31 cellular contexts compared by ENCODE assay signal in the genomic region with DNA sequence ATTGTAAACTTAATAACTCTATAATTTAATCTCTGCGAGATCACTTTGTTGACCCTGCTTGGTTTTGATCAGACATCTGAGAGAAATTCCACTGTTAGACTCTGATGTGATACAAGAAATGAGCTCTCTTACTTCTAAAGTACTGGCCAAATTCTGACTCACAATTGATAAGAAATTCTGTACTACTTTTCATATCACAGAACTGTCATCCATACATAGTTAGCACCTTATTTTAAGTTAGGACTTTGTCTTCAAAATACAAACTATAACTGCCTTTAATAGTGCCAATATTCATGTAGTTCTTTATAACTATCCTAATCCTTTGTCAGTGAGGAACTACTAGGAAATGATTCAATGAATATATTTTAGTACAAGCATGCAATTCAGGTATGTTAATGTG. TPM values are rescaled to one million over a fixed set of nuclear protein-coding genes. Genes with fewer than 3 reads are reported as not detected.
"Had no signal": no experiment of that assay in that cellular context is flagged by ENCODE, and none has a peak within 500 bp of the region (broad histone marks: within the 10 kb centered on the region; RNA-seq: fewer than 3 reads in every experiment).

No MANE protein-coding gene starts in this region.

- H3K27me3 ChIP-seq: colonic mucosa, esophagus squamous epithelium, gastrocnemius medialis, left lung had no signal

- DNase-seq: colonic mucosa; cortex of kidney; effector CD8-positive, alpha-beta T cell; effector memory CD8-positive, alpha-beta T cell; endodermal cell; erythroblast; esophagus squamous epithelium; foreskin fibroblast; foreskin melanocyte; gastrocnemius medialis; glutamatergic neuron; head of caudate nucleus; hippocampal formation; left cardiac atrium; left lung; lower lobe of right lung; mesenchymal stem cell; midbrain; naive thymus-derived CD4-positive, alpha-beta T cell had no signal

- H3K9me3 Mint-ChIP-seq: dendritic cell treated with granulocyte-macrophage colony-stimulating factor and Interleukin-4, amounts not matched to agents 40 ng/mL and 50 ng/mL, for 4 days had no signal

- H3K9me3 ChIP-seq: colonic mucosa, esophagus squamous epithelium, gastrocnemius medialis, left lung, lower lobe of right lung had no signal

- H3K27ac ChIP-seq: colonic mucosa, epithelial cell of prostate, esophagus squamous epithelium, gastrocnemius medialis, left lung, lower lobe of right lung had no signal

- H3K4me3 ChIP-seq: colonic mucosa, esophagus squamous epithelium, gastrocnemius medialis, left lung, lower lobe of right lung had no signal

- H3K36me3 ChIP-seq: colonic mucosa, esophagus squamous epithelium, gastrocnemius medialis, left lung, lower lobe of right lung had no signal

- H3K27ac Mint-ChIP-seq: dendritic cell treated with granulocyte-macrophage colony-stimulating factor and Interleukin-4, amounts not matched to agents 40 ng/mL and 50 ng/mL, for 4 days; effector memory CD8-positive, alpha-beta T cell; endodermal cell; naive thymus-derived CD4-positive, alpha-beta T cell had no signal

- H3K4me1 ChIP-seq: colonic mucosa, esophagus squamous epithelium, gastrocnemius medialis, left lung, lower lobe of right lung had no signal

- ATAC-seq: effector memory CD8-positive, alpha-beta T cell; esophagus mucosa; gastrocnemius medialis; left lung; lower lobe of right lung; naive thymus-derived CD4-positive, alpha-beta T cell had no signal

- H3K4me3 Mint-ChIP-seq: dendritic cell treated with granulocyte-macrophage colony-stimulating factor and Interleukin-4, amounts not matched to agents 40 ng/mL and 50 ng/mL, for 4 days; effector memory CD8-positive, alpha-beta T cell; endodermal cell; naive thymus-derived CD4-positive, alpha-beta T cell had no signal

- H3K36me3 Mint-ChIP-seq: naive thymus-derived CD4-positive, alpha-beta T cell had no signal

- H3K4me1 Mint-ChIP-seq: endodermal cell; naive thymus-derived CD4-positive, alpha-beta T cell had no signal

- H3K27me3 Mint-ChIP-seq: dendritic cell treated with granulocyte-macrophage colony-stimulating factor and Interleukin-4, amounts not matched to agents 40 ng/mL and 50 ng/mL, for 4 days; effector memory CD8-positive, alpha-beta T cell had no signal

RNA-seq across cellular contexts. Expression of gene MARCHF11, which starts 23.4 kb away (rescaled TPM):
- total RNA-seq: chondrocyte; colonic mucosa; dermis microvascular lymphatic vessel endothelial cell; esophagus mucosa; esophagus squamous epithelium; gastrocnemius medialis; glomerular endothelial cell; kidney epithelial cell; left lung; lower leg skin; lower lobe of right lung; lung microvascular endothelial cell; mesenteric fat pad; mononuclear cell; mucosa of gallbladder; naive thymus-derived CD4-positive, alpha-beta T cell had no signal
- polyA plus RNA-seq: naive thymus-derived CD4-positive, alpha-beta T cell had no signal
